In genomic region chr1:36207339-36207738, GRCh38 we compare ENCODE assay signal across 1 cellular context.
TF ChIP-seq lines count a peak whose summit lies in the region.

No MANE protein-coding gene starts in this region.

TF ChIP-seq in GM12878, 131 proteins besides CTCF, POLR2A, EP300 and RAD21:
- TF ChIP-seq ZBTB40 (IDR thresholded peaks at IDR 0.05; ENCODE audit: borderline replicate concordance), result no peak
- no peak for TF ChIP-seq MTA3 (IDR thresholded peaks at IDR 0.05; ENCODE audit: borderline replicate concordance, low read length)
- peak; percentile 56; the same call in 1 of the 3 replicates for TF ChIP-seq POU2F2 (IDR thresholded peaks at IDR 0.05; ENCODE audit: borderline replicate concordance, low read depth, low read length)
- TF ChIP-seq PRDM15 (CRISPR knock-in tag; IDR thresholded peaks at IDR 0.05), result no peak
- no peak for TF ChIP-seq REST (IDR thresholded peaks at IDR 0.05; ENCODE audit: low read depth, low read length)
- TF ChIP-seq RELA (IDR thresholded peaks at IDR 0.05; ENCODE audit: borderline replicate concordance, partially characterized antibody), result no peak
- no peak for TF ChIP-seq EGR1 (IDR thresholded peaks at IDR 0.05; ENCODE audit: borderline replicate concordance in 1 of 2, low read depth in 2 of 2, low read length in 2 of 2)
- TF ChIP-seq RUNX3 (IDR thresholded peaks at IDR 0.05; ENCODE audit: low read length), result peak; percentile 44; the same call in 1 of the 2 replicates
- no peak for TF ChIP-seq SP1 (IDR thresholded peaks at IDR 0.05; ENCODE audit: low read depth, low read length)
- TF ChIP-seq BACH1 (IDR thresholded peaks at IDR 0.05; ENCODE audit: borderline replicate concordance), result no peak
- no peak for TF ChIP-seq ELK1 (IDR thresholded peaks at IDR 0.05; ENCODE audit: low read depth, low read length)
- TF ChIP-seq STAT1 (conservative IDR thresholded peaks at IDR 0.05), result no peak
- no peak for TF ChIP-seq RCOR1 (conservative IDR thresholded peaks at IDR 0.05; ENCODE audit: low read depth, low read length)
- TF ChIP-seq ZNF274 (IDR thresholded peaks at IDR 0.05; ENCODE audit: insufficient read depth, insufficient read length), result no peak
- no peak for TF ChIP-seq RBBP5 (conservative IDR thresholded peaks at IDR 0.05)
- no peak for TF ChIP-seq ZBED1 (IDR thresholded peaks at IDR 0.05; ENCODE audit: borderline replicate concordance)
